Comparison of ENCODE assay signal across 8 cellular contexts in genomic region chr7:75737856-75738603, GRCh38. TPM values are rescaled to one million over a fixed set of nuclear protein-coding genes. Genes with fewer than 3 reads are reported as not detected.
DNase-seq lines count a peak whose midpoint lies in the region; ATAC-seq, FAIRE-seq and TF ChIP-seq lines count a peak whose summit lies in the region.

No MANE protein-coding gene starts in this region.

- no peaks in the 10 kb centered on the region for H3K9me3 ChIP-seq in CD8-positive, alpha-beta T cell (ENCODE audit: low read length)

- in situ Hi-C loops in brain microvascular endothelial cell (cut with HindIII; ENCODE audit: low pct_ligation_motif_present, low sequenced_read_pairs): no loop called here

- POLR2A ChIA-PET in CD8-positive, alpha-beta T cell (lab: Charles Lee): interaction anchor here (1.9 kb wide), 1 partner anchor 10 kb away, joined by 10 read pairs; no protein-coding TSS in a partner anchor

- peaks cover 13% of the 10 kb centered on the region for H3K4me1 ChIP-seq in CD8-positive, alpha-beta T cell (ENCODE audit: insufficient read depth, low read length)

- peak overlapping the region; percentile 64 for H3K27ac ChIP-seq in CD8-positive, alpha-beta T cell (ENCODE audit: low read depth, low read length)
- no peak overlapping the region for H3K27ac ChIP-seq in brain microvascular endothelial cell

- H3K27ac Mint-ChIP-seq in CD8-positive, alpha-beta T cell: peak overlapping the region; percentile 73
- peak overlapping the region; percentile 70 for H3K27ac Mint-ChIP-seq in memory B cell

- CTCF ChIA-PET in CD8-positive, alpha-beta T cell (lab: Charles Lee): interaction anchor here (0.8 kb wide), 1 partner anchor 25 kb away, joined by 3 read pairs; no protein-coding TSS in a partner anchor

- H3K9me3 Mint-ChIP-seq in CD8-positive, alpha-beta T cell: no peaks in the 10 kb centered on the region
- H3K9me3 Mint-ChIP-seq in memory B cell: no peaks in the 10 kb centered on the region

- peaks cover 4% of the 10 kb centered on the region for H3K36me3 Mint-ChIP-seq in CD8-positive, alpha-beta T cell
- H3K36me3 Mint-ChIP-seq in memory B cell: no peaks in the 10 kb centered on the region

- intact Hi-C loops in CD8-positive, alpha-beta T cell (cut with DNase I, micrococcal nuclease): loop anchor here (1.0 to 10.0 kb wide), 8 partner anchors 11 to 581 kb away; partner anchors contain the start of genes MDH2 (in 1 of the 2), POR (in 1 of the 2), RHBDD2 (in 1 of the 2) and STYXL1 (in 1 of the 2)

- H3K4me3 Mint-ChIP-seq in CD8-positive, alpha-beta T cell: peak overlapping the region; percentile 99
- H3K4me3 Mint-ChIP-seq in memory B cell: peak overlapping the region; percentile 90

- ATAC-seq in CD8-positive, alpha-beta T cell: no peak
- no peak for ATAC-seq in memory B cell (ENCODE audit: low read depth)

- no peaks in the 10 kb centered on the region for H3K27me3 Mint-ChIP-seq in CD8-positive, alpha-beta T cell (ENCODE audit: low read depth)
- H3K27me3 Mint-ChIP-seq in memory B cell: no peaks in the 10 kb centered on the region

- peaks cover 15% of the 10 kb centered on the region for H3K4me1 Mint-ChIP-seq in CD8-positive, alpha-beta T cell (ENCODE audit: low read depth)
- peaks cover 20% of the 10 kb centered on the region for H3K4me1 Mint-ChIP-seq in memory B cell

- TF ChIP-seq CTCF in CD8-positive, alpha-beta T cell (IDR thresholded peaks at IDR 0.05): no peak
- no peak for TF ChIP-seq CTCF in brain microvascular endothelial cell (IDR thresholded peaks at IDR 0.05; ENCODE audit: low read depth, low read length, missing control alignments)

- DNase-seq in CD8-positive, alpha-beta T cell: no peak
- no peak for DNase-seq in Jurkat, Clone E6-1 (ENCODE audit: low read depth, low spot score)
- DNase-seq in brain microvascular endothelial cell (no peak), memory B cell (ENCODE audit: low spot score in 2 of 2) (no peak), ureter (ENCODE audit: low spot score) (peak; percentile 54), urothelium cell line (ENCODE audit: low spot score) (no peak), NCI-H2029 (lab: John Stamatoyannopoulos, UW) (no peak)
- no peak for DNase-seq in activated effector memory CD4-positive, alpha-beta T cell treated with anti-CD3 and anti-CD28 coated beads, Interleukin-2, amount 50 U/mL, for 16 hours

- H3K27me3 ChIP-seq in CD8-positive, alpha-beta T cell (ENCODE audit: insufficient read depth, low read length): peaks cover 4% of the 10 kb centered on the region
- no peaks in the 10 kb centered on the region for H3K27me3 ChIP-seq in brain microvascular endothelial cell (replicated peaks)

- no peak for FAIRE-seq in urothelium cell line (lab: Jason Lieb, UNC)

- peak overlapping the region; percentile 92 for H3K4me3 ChIP-seq in CD8-positive, alpha-beta T cell (ENCODE audit: low read depth, low read length)
- H3K4me3 ChIP-seq in Jurkat, Clone E6-1 (ENCODE audit: low read length): peak overlapping the region; percentile 76
- H3K4me3 ChIP-seq in brain microvascular endothelial cell (ENCODE audit: low read depth, low read length): peak overlapping the region; percentile 88

- no peaks in the 10 kb centered on the region for H3K36me3 ChIP-seq in CD8-positive, alpha-beta T cell (ENCODE audit: insufficient read depth, low read length)
- H3K36me3 ChIP-seq in brain microvascular endothelial cell (replicated peaks): no peaks in the 10 kb centered on the region

RNA-seq across cellular contexts. Expression of gene HIP1, which starts 0.7 kb away (rescaled TPM):
- total RNA-seq in CD8-positive, alpha-beta T cell: 1 to 10 TPM; 3.1 to 3.4 TPM
- 4.7 TPM for polyA plus RNA-seq in Jurkat, Clone E6-1 (2012; ENCODE audit: insufficient read depth, insufficient read length)
- 31.6 TPM for total RNA-seq in ureter

RNA-seq across cellular contexts. Expression of gene CCL26, which starts 34.0 kb away (rescaled TPM):
- total RNA-seq in CD8-positive, alpha-beta T cell: not detected
- not detected for polyA plus RNA-seq in Jurkat, Clone E6-1 (2012; ENCODE audit: insufficient read depth, insufficient read length)
- 1.1 TPM for total RNA-seq in ureter
